In genomic region chr13:92017737-92018136, GRCh38 we compare ENCODE assay signal across 2 cellular contexts.
TF ChIP-seq lines count a peak whose summit lies in the region.

No MANE protein-coding gene starts in this region.

TF ChIP-seq in GM12891, 5 proteins besides CTCF, POLR2A, EP300 and RAD21:
- TF ChIP-seq POU2F2 (IDR thresholded peaks at IDR 0.05; ENCODE audit: low read depth, low read length) (no peak), SPI1 (IDR thresholded peaks at IDR 0.05; ENCODE audit: low read depth, low read length) (no peak), PAX5 (IDR thresholded peaks at IDR 0.05; ENCODE audit: insufficient read depth, low read length, severe bottlenecking) (no peak), TAF1 (IDR thresholded peaks at IDR 0.05; ENCODE audit: low read depth, low read length) (no peak), POLR2AphosphoS5 (IDR thresholded peaks at IDR 0.05; ENCODE audit: low read depth, low read length) (no peak)
TF ChIP-seq in GM12891: peak in this region for 0.

TF ChIP-seq in H1, 55 proteins besides CTCF, POLR2A, EP300 and RAD21:
- no peak for TF ChIP-seq MAX (IDR thresholded peaks at IDR 0.05)
- no peak for TF ChIP-seq TCF12 (IDR thresholded peaks at IDR 0.05; ENCODE audit: low read depth, low read length)
- TF ChIP-seq RBBP5 (IDR thresholded peaks at IDR 0.05; ENCODE audit: borderline replicate concordance, low read depth, low read length), result no peak
- no peak for TF ChIP-seq BCL11A (IDR thresholded peaks at IDR 0.05; ENCODE audit: low read depth in 2 of 2, low read length in 2 of 2)
- no peak for TF ChIP-seq TAF7 (optimal IDR thresholded peaks at IDR 0.05; ENCODE audit: borderline replicate concordance, low read depth, low read length)
- TF ChIP-seq ZNF274 (IDR thresholded peaks at IDR 0.05; ENCODE audit: borderline replicate concordance, extremely low read depth, low read length), result no peak
- no peak for TF ChIP-seq E2F6 (IDR thresholded peaks at IDR 0.05)
